ENCODE assay signal across 19 cellular contexts in genomic region chr10:132149261-132149660, GRCh38. TPM values are rescaled to one million over a fixed set of nuclear protein-coding genes. Genes with fewer than 3 reads are reported as not detected.
"Had no signal": no experiment of that assay in that cellular context is flagged by ENCODE, and none has a peak within 500 bp of the region (broad histone marks: within the 10 kb centered on the region; RNA-seq: fewer than 3 reads in every experiment).

No MANE protein-coding gene starts in this region.

- H3K4me1 Mint-ChIP-seq: activated B cell treated with CpG ODN at 0.5 μM for 24 hours; activated CD4-positive, alpha-beta T cell treated with anti-CD3 and anti-CD28 coated beads, Interleukin-2, amount 10 ng/mL, durations not matched to agents 24 days and 14 days; activated naive CD8-positive, alpha-beta T cell treated with anti-CD3 and anti-CD28 coated beads, Interleukin-2, amount 50 U/mL, for 24 hours; memory B cell; stimulated activated naive B cell treated with anti-CD40 and anti-IgM and Interleukin-4, amounts not matched to agents 10 μg/mL and 1 μg/mL and 100 μg/mL, for 72 hours; T-helper 17 cell had no signal

- H3K4me3 Mint-ChIP-seq: activated B cell treated with CpG ODN at 0.5 μM for 24 hours; activated CD4-positive, alpha-beta T cell treated with anti-CD3 and anti-CD28 coated beads, Interleukin-2, amount 10 ng/mL, durations not matched to agents 24 days and 14 days; activated naive CD4-positive, alpha-beta T cell treated with anti-CD3 and anti-CD28 coated beads for 36 hours; activated naive CD8-positive, alpha-beta T cell treated with anti-CD3 and anti-CD28 coated beads, Interleukin-2, amount 50 U/mL, for 24 hours; memory B cell; naive thymus-derived CD8-positive, alpha-beta T cell; stimulated activated naive B cell treated with anti-CD40 and anti-IgM and Interleukin-4, amounts not matched to agents 10 μg/mL and 1 μg/mL and 100 μg/mL, for 72 hours; T-helper 17 cell had no signal

- H3K9me3 Mint-ChIP-seq: activated B cell treated with CpG ODN at 0.5 μM for 24 hours; activated CD4-positive, alpha-beta T cell treated with anti-CD3 and anti-CD28 coated beads, Interleukin-2, amount 10 ng/mL, durations not matched to agents 24 days and 14 days; activated naive CD4-positive, alpha-beta T cell treated with anti-CD3 and anti-CD28 coated beads for 36 hours; activated naive CD8-positive, alpha-beta T cell treated with anti-CD3 and anti-CD28 coated beads, Interleukin-2, amount 50 U/mL, for 24 hours; memory B cell; naive thymus-derived CD8-positive, alpha-beta T cell; stimulated activated naive B cell treated with anti-CD40 and anti-IgM and Interleukin-4, amounts not matched to agents 10 μg/mL and 1 μg/mL and 100 μg/mL, for 72 hours had no signal

- ATAC-seq: activated naive CD8-positive, alpha-beta T cell treated with anti-CD3 and anti-CD28 coated beads, Interleukin-2, amount 50 U/mL, for 24 hours; gastrocnemius medialis; left lung; naive thymus-derived CD8-positive, alpha-beta T cell; stimulated activated naive B cell treated with anti-CD40 and anti-IgM and Interleukin-4, amounts not matched to agents 10 μg/mL and 1 μg/mL and 100 μg/mL, for 72 hours; T-helper 17 cell had no signal

- H3K27ac ChIP-seq: ascending aorta, breast epithelium, epithelial cell of prostate, gastrocnemius medialis, left lung, tibial nerve, vagina had no signal

- H3K27me3 ChIP-seq: ascending aorta, breast epithelium, gastrocnemius medialis, tibial nerve, vagina had no signal

- H3K27ac Mint-ChIP-seq: activated B cell treated with CpG ODN at 0.5 μM for 24 hours; activated CD4-positive, alpha-beta T cell treated with anti-CD3 and anti-CD28 coated beads, Interleukin-2, amount 10 ng/mL, durations not matched to agents 24 days and 14 days; activated naive CD4-positive, alpha-beta T cell treated with anti-CD3 and anti-CD28 coated beads for 36 hours; activated naive CD8-positive, alpha-beta T cell treated with anti-CD3 and anti-CD28 coated beads, Interleukin-2, amount 50 U/mL, for 24 hours; memory B cell; naive thymus-derived CD8-positive, alpha-beta T cell; stimulated activated naive B cell treated with anti-CD40 and anti-IgM and Interleukin-4, amounts not matched to agents 10 μg/mL and 1 μg/mL and 100 μg/mL, for 72 hours; T-helper 17 cell had no signal

- H3K27me3 Mint-ChIP-seq: activated B cell treated with CpG ODN at 0.5 μM for 24 hours; activated CD4-positive, alpha-beta T cell treated with anti-CD3 and anti-CD28 coated beads, Interleukin-2, amount 10 ng/mL, durations not matched to agents 24 days and 14 days; activated naive CD8-positive, alpha-beta T cell treated with anti-CD3 and anti-CD28 coated beads, Interleukin-2, amount 50 U/mL, for 24 hours; memory B cell; naive thymus-derived CD8-positive, alpha-beta T cell; T-helper 17 cell had no signal

- H3K36me3 Mint-ChIP-seq: memory B cell; naive thymus-derived CD8-positive, alpha-beta T cell; stimulated activated naive B cell treated with anti-CD40 and anti-IgM and Interleukin-4, amounts not matched to agents 10 μg/mL and 1 μg/mL and 100 μg/mL, for 72 hours had no signal

- H3K9me3 ChIP-seq: ascending aorta, breast epithelium, gastrocnemius medialis, left lung, tibial nerve, vagina had no signal

- H3K4me3 ChIP-seq: ascending aorta, breast epithelium, gastrocnemius medialis, left lung, tibial nerve, vagina had no signal

- H3K4me1 ChIP-seq: ascending aorta, breast epithelium, gastrocnemius medialis, left lung, tibial nerve, vagina had no signal

- H3K36me3 ChIP-seq: ascending aorta, breast epithelium, gastrocnemius medialis, left lung, vagina had no signal

- DNase-seq: activated B cell treated with CpG ODN at 0.5 μM for 24 hours; activated CD4-positive, alpha-beta T cell treated with anti-CD3 and anti-CD28 coated beads, Interleukin-2, amount 10 ng/mL, durations not matched to agents 24 days and 14 days; activated CD8-positive, alpha-beta memory T cell treated with anti-CD3 and anti-CD28 coated beads for 24 hours; activated naive CD4-positive, alpha-beta T cell treated with anti-CD3 and anti-CD28 coated beads for 36 hours; activated naive CD8-positive, alpha-beta T cell treated with anti-CD3 and anti-CD28 coated beads, Interleukin-2, amount 50 U/mL, for 24 hours; gastrocnemius medialis; nucleus accumbens; stimulated activated CD4-positive, alpha-beta T cell treated with anti-CD3 and anti-CD28 coated beads, Interleukin-4, amount 100 ng/mL, for 1 hour; stimulated activated naive B cell treated with anti-CD40 and anti-IgM and Interleukin-4, amounts not matched to agents 10 μg/mL and 1 μg/mL and 100 μg/mL, for 72 hours; substantia nigra had no signal

RNA-seq across cellular contexts. Expression of gene DPYSL4, which starts 37.5 kb away (rescaled TPM):
- total RNA-seq: ascending aorta had no signal
